1 cellular context compared by ENCODE assay signal in genomic region chr14:64221604-64222003, GRCh38.
TF ChIP-seq lines count a peak whose summit lies in the region.

No MANE protein-coding gene starts in this region.

TF ChIP-seq in SK-N-SH, 30 proteins besides CTCF, POLR2A, EP300 and RAD21:
- TF ChIP-seq TEAD4 (IDR thresholded peaks at IDR 0.05; ENCODE audit: borderline replicate concordance, insufficient read depth) (no peak), FOSL2 (IDR thresholded peaks at IDR 0.05; ENCODE audit: borderline replicate concordance, low read depth) (no peak), FOXM1 (IDR thresholded peaks at IDR 0.05; ENCODE audit: low read depth) (no peak), TAF1 (IDR thresholded peaks at IDR 0.05; ENCODE audit: borderline replicate concordance, low read depth, low read length) (no peak), TCF12 (IDR thresholded peaks at IDR 0.05) (no peak), NFIC (IDR thresholded peaks at IDR 0.05; ENCODE audit: borderline replicate concordance) (no peak), YY1 (IDR thresholded peaks at IDR 0.05; ENCODE audit: low read depth) (no peak), EZH2phosphoT487 (IDR thresholded peaks at IDR 0.05; ENCODE audit: borderline replicate concordance, low read depth) (no peak), USF1 (IDR thresholded peaks at IDR 0.05; ENCODE audit: borderline replicate concordance, low read depth) (no peak), ELF1 (IDR thresholded peaks at IDR 0.05) (no peak), POLR2AphosphoS5 (IDR thresholded peaks at IDR 0.05; ENCODE audit: low read depth, low read length) (no peak), RXRA (IDR thresholded peaks at IDR 0.05; ENCODE audit: borderline replicate concordance, low read depth) (no peak), IRF3 (IDR thresholded peaks at IDR 0.05; ENCODE audit: low read depth, low read length) (no peak)
- TF ChIP-seq, protein P1, sequence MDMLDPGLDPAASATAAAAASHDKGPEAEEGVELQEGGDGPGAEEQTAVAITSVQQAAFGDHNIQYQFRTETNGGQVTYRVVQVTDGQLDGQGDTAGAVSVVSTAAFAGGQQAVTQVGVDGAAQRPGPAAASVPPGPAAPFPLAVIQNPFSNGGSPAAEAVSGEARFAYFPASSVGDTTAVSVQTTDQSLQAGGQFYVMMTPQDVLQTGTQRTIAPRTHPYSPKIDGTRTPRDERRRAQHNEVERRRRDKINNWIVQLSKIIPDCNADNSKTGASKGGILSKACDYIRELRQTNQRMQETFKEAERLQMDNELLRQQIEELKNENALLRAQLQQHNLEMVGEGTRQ (IDR thresholded peaks at IDR 0.05; ENCODE audit: borderline replicate concordance, low read depth, low read length), result no peak
- TF ChIP-seq, protein P2, sequence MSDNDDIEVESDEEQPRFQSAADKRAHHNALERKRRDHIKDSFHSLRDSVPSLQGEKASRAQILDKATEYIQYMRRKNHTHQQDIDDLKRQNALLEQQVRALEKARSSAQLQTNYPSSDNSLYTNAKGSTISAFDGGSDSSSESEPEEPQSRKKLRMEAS (IDR thresholded peaks at IDR 0.05; ENCODE audit: low read depth), result no peak
